ENCODE assay signal across 19 cellular contexts in the genomic region with DNA sequence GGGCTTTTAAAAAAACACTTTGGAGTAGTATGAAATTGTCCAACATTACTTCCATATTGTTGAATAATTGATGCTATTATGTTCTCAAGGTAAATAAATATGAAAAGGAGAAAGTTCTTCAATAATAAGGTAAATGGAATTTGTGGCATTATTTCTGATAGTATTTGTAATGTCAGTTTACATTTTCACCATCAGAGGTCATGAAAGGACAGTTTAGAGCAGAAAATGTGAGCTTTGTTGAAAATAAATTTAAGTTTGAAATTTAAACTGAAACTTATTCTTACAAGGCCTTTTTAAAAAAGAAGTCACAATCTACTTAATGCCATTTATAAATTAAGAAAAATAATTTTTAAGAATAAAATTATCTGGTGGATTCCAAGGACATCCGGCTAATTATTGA. TPM values are rescaled to one million over a fixed set of nuclear protein-coding genes. Genes with fewer than 3 reads are reported as not detected.
DNase-seq lines count a peak whose midpoint lies in the region; ATAC-seq, FAIRE-seq and TF ChIP-seq lines count a peak whose summit lies in the region.
"Had no signal": no experiment of that assay in that cellular context is flagged by ENCODE, and none has a peak within 500 bp of the region (broad histone marks: within the 10 kb centered on the region; RNA-seq: fewer than 3 reads in every experiment).

No MANE protein-coding gene starts in this region.

- H3K4me3 ChIP-seq in AG09309 (ENCODE audit: control insufficient read depth, low read depth, low read length) (no peak overlapping the region), K562 (no peak overlapping the region), MG63 (no peak overlapping the region)
- H3K4me3 ChIP-seq: spleen had no signal

- H2BK120ac ChIP-seq in H9 (ENCODE audit: low read depth, low read length, poor library complexity, severe bottlenecking): no peak overlapping the region

- TF ChIP-seq EP300 in K562 (IDR thresholded peaks at IDR 0.05; ENCODE audit: low read length): no peak

- H3K4me1 ChIP-seq in H9 (ENCODE audit: insufficient read depth, low read length) (no peaks in the 10 kb centered on the region), K562 (replicated peaks in 1 of 2; ENCODE audit: control insufficient read depth in 2 of 2, insufficient read depth in 2 of 2, low read length in 2 of 2) (no peaks in the 10 kb centered on the region)
- H3K4me1 ChIP-seq: spleen had no signal

- H3K9me1 ChIP-seq in K562 (ENCODE audit: control insufficient read depth, insufficient read depth, low read length): no peaks in the 10 kb centered on the region

- H3K79me2 ChIP-seq in H9 (ENCODE audit: insufficient read depth, low read length): no peaks in the 10 kb centered on the region
- no peaks in the 10 kb centered on the region for H3K79me2 ChIP-seq in K562 (ENCODE audit: control insufficient read depth, insufficient read depth, low read length)

- TF ChIP-seq POLR2A in K562 (conservative IDR thresholded peaks at IDR 0.05): no peak

- H3K56ac ChIP-seq in H9 (ENCODE audit: insufficient read length, low read depth, low read length): no peak overlapping the region

- H3K27me3 ChIP-seq in H9 (ENCODE audit: insufficient read depth, low read length): no peaks in the 10 kb centered on the region
- H3K27me3 ChIP-seq in K562 (ENCODE audit: control insufficient read depth in 2 of 2, insufficient read depth in 2 of 2, low read length in 2 of 2): no peaks in the 10 kb centered on the region
- no peaks in the 10 kb centered on the region for H3K27me3 ChIP-seq in MG63
- H3K27me3 ChIP-seq: spleen had no signal

- H3K9me3 Mint-ChIP-seq in H9 (peaks cover 0 to 2% of the 10 kb centered on the region in 2 experiments; a peak in 2 of 5 replicates), mesothelial cell of epicardium (no peaks in the 10 kb centered on the region)
- H3K9me3 Mint-ChIP-seq: activated naive CD8-positive, alpha-beta T cell treated with anti-CD3 and anti-CD28 coated beads, Interleukin-2, amount 50 U/mL, for 24 hours; natural killer cell treated with Interleukin-12 subunit alpha and Interleukin-12 subunit beta and Interleukin-15 and Interleukin-18, amount 100 ng/mL, for 72 hours had no signal

- ATAC-seq in K562 (no peak), GM18520 (IDR thresholded peaks at IDR 0.05; ENCODE audit: unreplicated experiment) (no peak)
- ATAC-seq: activated CD4-positive, CD25-positive, alpha-beta regulatory T cell treated with anti-CD3 and anti-CD28 coated beads, Interleukin-2, amount 50 U/mL, for 24 hours; activated naive CD8-positive, alpha-beta T cell treated with anti-CD3 and anti-CD28 coated beads, Interleukin-2, amount 50 U/mL, for 24 hours; natural killer cell treated with Interleukin-12 subunit alpha and Interleukin-12 subunit beta and Interleukin-15 and Interleukin-18, amount 100 ng/mL, for 72 hours; Panc1 had no signal

- no peak overlapping the region for H2AK5ac ChIP-seq in H9 (ENCODE audit: insufficient read length, low read length)

- H3K4me1 Mint-ChIP-seq in H9 (no peaks in the 10 kb centered on the region), mesothelial cell of epicardium (no peaks in the 10 kb centered on the region)
- H3K4me1 Mint-ChIP-seq: activated naive CD8-positive, alpha-beta T cell treated with anti-CD3 and anti-CD28 coated beads, Interleukin-2, amount 50 U/mL, for 24 hours had no signal

- no peaks in the 10 kb centered on the region for H3K36me3 Mint-ChIP-seq in H9 (ENCODE audit: insufficient read depth in 1 of 3, low read depth in 3 of 3)
- H3K36me3 Mint-ChIP-seq in mesothelial cell of epicardium: no peaks in the 10 kb centered on the region
- H3K36me3 Mint-ChIP-seq: natural killer cell treated with Interleukin-12 subunit alpha and Interleukin-12 subunit beta and Interleukin-15 and Interleukin-18, amount 100 ng/mL, for 72 hours had no signal

- CTCF ChIA-PET in K562 (lab: Yijun Ruan, JAX; ENCODE audit: low intra/inter-chr PET ratio): no interaction called here

- POLR2A ChIA-PET in K562 (lab: Yijun Ruan, JAX): no interaction called here

- in situ Hi-C loops in K562 (cut with MboI): no loop called here

- BruUV-seq in K562 (replicated peaks; lab: Mats Ljungman, UMichigan): no TSS peak

- no peak overlapping the region for H3K14ac ChIP-seq in H9 (ENCODE audit: insufficient read depth, low read length)

- H3K4me3 Mint-ChIP-seq in H9 (no peak overlapping the region), mesothelial cell of epicardium (no peak overlapping the region)
- H3K4me3 Mint-ChIP-seq: activated naive CD8-positive, alpha-beta T cell treated with anti-CD3 and anti-CD28 coated beads, Interleukin-2, amount 50 U/mL, for 24 hours; natural killer cell treated with Interleukin-12 subunit alpha and Interleukin-12 subunit beta and Interleukin-15 and Interleukin-18, amount 100 ng/mL, for 72 hours had no signal

- H2BK12ac ChIP-seq in H9 (ENCODE audit: insufficient read length, low read depth, low read length): no peak overlapping the region

- TF ChIP-seq RAD21 in K562 (CRISPR knock-in tag; conservative IDR thresholded peaks at IDR 0.05 in 1 of 2, IDR thresholded peaks at IDR 0.05 in 1 of 2): peak; percentile 8 to 61; a peak in 2 of 4 replicates

- H3K36me3 ChIP-seq in K562 (ENCODE audit: control insufficient read depth, insufficient read depth, low read length) (no peaks in the 10 kb centered on the region), MG63 (no peaks in the 10 kb centered on the region)
- H3K36me3 ChIP-seq: spleen had no signal

- H3K9me3 ChIP-seq in H9 (ENCODE audit: control insufficient read depth, low read depth, low read length): no peaks in the 10 kb centered on the region
- no peaks in the 10 kb centered on the region for H3K9me3 ChIP-seq in K562 (replicated peaks; ENCODE audit: control insufficient read depth, insufficient read depth, low read depth, low read length)
- no peaks in the 10 kb centered on the region for H3K9me3 ChIP-seq in MG63
- H3K9me3 ChIP-seq: spleen had no signal

- no peak overlapping the region for H2BK20ac ChIP-seq in H9 (ENCODE audit: low read depth, low read length, poor library complexity, severe bottlenecking)

- H2BK15ac ChIP-seq in H9 (ENCODE audit: low read depth, low read length): no peak overlapping the region

- H4K8ac ChIP-seq in H9 (replicated peaks; ENCODE audit: insufficient read length, low read depth, low read length): no peak overlapping the region

- no peak overlapping the region for H2AFZ ChIP-seq in H9 (ENCODE audit: low read length)
- no peak overlapping the region for H2AFZ ChIP-seq in K562 (ENCODE audit: low read depth, low read length)

- no peak overlapping the region for H3K4me2 ChIP-seq in H9 (ENCODE audit: insufficient read depth, insufficient read length, low read length)
- no peak overlapping the region for H3K4me2 ChIP-seq in K562 (ENCODE audit: insufficient read depth, low read length)

- no peak overlapping the region for H3K9ac ChIP-seq in H9 (ENCODE audit: extremely low read depth, insufficient read length, low read length)
- no peak overlapping the region for H3K9ac ChIP-seq in K562 (ENCODE audit: insufficient read depth in 1 of 2, low read depth in 2 of 2, low read length in 2 of 2)

- H3K23ac ChIP-seq in H9 (ENCODE audit: insufficient read length, low read depth, low read length): no peak overlapping the region

- TF ChIP-seq CTCF in AG09309 (IDR thresholded peaks at IDR 0.05; ENCODE audit: control insufficient read depth, insufficient read depth, low read depth, low read length, missing control alignments) (peak; percentile 20), H9 (conservative IDR thresholded peaks at IDR 0.05) (peak; percentile 36; the same call in 1 of the 3 replicates), K562 (IDR thresholded peaks at IDR 0.05 in 2 of 3, conservative IDR thresholded peaks at IDR 0.05 in 1 of 3; ENCODE audit: insufficient read depth in 2 of 3, low read depth in 1 of 3, low read length in 3 of 3) (peak in 2 of 3 experiments; percentile 9 to 48; a peak in 3 of 6 replicates), mesothelial cell of epicardium (IDR thresholded peaks at IDR 0.05; ENCODE audit: unreplicated experiment) (peak; percentile 34)

- H3K27ac Mint-ChIP-seq in H9 (no peak overlapping the region), mesothelial cell of epicardium (no peak overlapping the region)
- H3K27ac Mint-ChIP-seq: activated naive CD8-positive, alpha-beta T cell treated with anti-CD3 and anti-CD28 coated beads, Interleukin-2, amount 50 U/mL, for 24 hours; natural killer cell treated with Interleukin-12 subunit alpha and Interleukin-12 subunit beta and Interleukin-15 and Interleukin-18, amount 100 ng/mL, for 72 hours had no signal

- H3K23me2 ChIP-seq in H9 (ENCODE audit: insufficient read length, low read depth, low read length, poor library complexity, severe bottlenecking): no peaks in the 10 kb centered on the region

- FAIRE-seq in K562 (lab: Jason Lieb, UNC): no peak

- no CpG with 5 or more reads among the region's 1 CpG for WGBS in H9 (ENCODE audit: extremely low coverage, insufficient read length, low lambda C conversion rate)
- WGBS in K562 (ENCODE audit: insufficient coverage, low coverage, missing lambda C conversion rate): 83% methylated on average over 1 of the region's 1 CpG

- H3K27me3 Mint-ChIP-seq in H9 (ENCODE audit: low read depth) (peaks cover 3% of the 10 kb centered on the region), mesothelial cell of epicardium (ENCODE audit: low read depth) (peaks cover 16% of the 10 kb centered on the region)

- H3K27ac ChIP-seq in H9 (ENCODE audit: insufficient read length, low read depth, low read length) (no peak overlapping the region), K562 (ENCODE audit: extremely low read depth, low read depth, low read length) (no peak overlapping the region)
- H3K27ac ChIP-seq: spleen had no signal

- H4K20me1 ChIP-seq in H9 (ENCODE audit: control insufficient read depth, insufficient read depth, insufficient read length) (no peaks in the 10 kb centered on the region), K562 (replicated peaks; ENCODE audit: control insufficient read depth, insufficient read depth, low read length) (no peaks in the 10 kb centered on the region)

- no peak overlapping the region for H4K5ac ChIP-seq in H9 (ENCODE audit: insufficient read length, low read depth, low read length)

- no peak overlapping the region for H2BK5ac ChIP-seq in H9 (ENCODE audit: insufficient read length, low read length)

- intact Hi-C loops in K562 (cut with micrococcal nuclease): no loop called here

- H4K91ac ChIP-seq in H9 (ENCODE audit: insufficient read length, low read depth, low read length): no peak overlapping the region

- no peak overlapping the region for H3K4ac ChIP-seq in H9 (ENCODE audit: low read depth, low read length)

- DNase-seq in AG09309 (ENCODE audit: low read depth): no peak
- DNase-seq in H9: no peak
- DNase-seq in K562 (ENCODE audit: extremely low read depth in 1 of 4, low spot score in 3 of 4): no peak
- no peak for DNase-seq in mesothelial cell of epicardium (ENCODE audit: low spot score in 2 of 2, unreplicated experiment in 2 of 2)
- no peak for DNase-seq in HuH-7.5 (ENCODE audit: low spot score)
- no peak for DNase-seq in NCI-H748 (lab: John Stamatoyannopoulos, UW; ENCODE audit: unreplicated experiment)
- no peak for DNase-seq in MG63
- DNase-seq: activated naive CD8-positive, alpha-beta T cell treated with anti-CD3 and anti-CD28 coated beads, Interleukin-2, amount 50 U/mL, for 24 hours; DMS153; islet precursor cell; MV-4-11; NCI-H2107; NCI-H524 treated with DMSO at 0.1 percent for 48 hours; spleen; T1000 had no signal

- no peak overlapping the region for H3T11ph ChIP-seq in H9 (ENCODE audit: low read length)

- H3K79me1 ChIP-seq in H9 (ENCODE audit: insufficient read depth, low read depth, low read length, poor library complexity, severe bottlenecking): no peaks in the 10 kb centered on the region

- H3K18ac ChIP-seq in H9 (ENCODE audit: insufficient read length, low read depth, low read length): no peak overlapping the region

RNA-seq across cellular contexts. Expression of a gene that starts 15.8 kb away (rescaled TPM):
- total RNA-seq in H9 (2021): 11.4 and 11.5 TPM in 2 replicates
- total RNA-seq in K562 (2011; cell fraction: chromatin; rRNA removed; ENCODE audit: low replicate concordance): 3.3 and 28.6 TPM in 2 replicates
- total RNA-seq in K562 (2011; cell fraction: nucleolus; rRNA removed): 1.0 and 1.8 TPM in 2 replicates
- total RNA-seq in K562 (2011; cell fraction: nucleoplasm; rRNA removed): 3.1 and 4.3 TPM in 2 replicates
- 3.6 and 6.7 TPM in 2 replicates for total RNA-seq in K562 (2014; rRNA removed)
- total RNA-seq in K562 (2014; rRNA removed; fragmentation: Illumina TruSeq; extraction: Trizol): 8.6 and 9.0 TPM in 2 replicates
- total RNA-seq in K562 (2015; rRNA removed; fragmentation: Illumina TruSeq; extraction: Trizol): 8.0 and 8.4 TPM in 2 replicates
- total RNA-seq in K562 (2021): 5.0 and 6.4 TPM in 2 replicates
- polyA plus RNA-seq in K562 (2011; rRNA removed): 4.0 and 6.7 TPM in 2 replicates
- polyA plus RNA-seq in K562 (2011; cell fraction: cytosol; rRNA removed): 0.28 and 0.94 TPM in 2 replicates
- polyA plus RNA-seq in K562 (2011; cell fraction: nucleus; rRNA removed): 2.7 and 3.3 TPM in 2 replicates
- polyA plus RNA-seq in K562 (2012): 3.7 and 4.1 TPM in 2 replicates
- polyA plus RNA-seq in K562 (2014; fragmentation: Illumina TruSeq; extraction: Trizol): 5.5 and 7.0 TPM in 2 replicates
- 1 to 10 TPM; 3.9 to 4.3 TPM for polyA plus RNA-seq in K562 (2014; fragmentation: Nextera tagmentation; extraction: Ambion mirVana)
- polyA plus RNA-seq in K562 (2014; rRNA removed): 3.7 and 6.4 TPM in 2 replicates
- 13.8 and 15.1 TPM in 2 replicates for polyA minus RNA-seq in K562 (2011; rRNA and poly(A)+ RNA removed)
- polyA minus RNA-seq in K562 (2011; cell fraction: cytosol; rRNA and poly(A)+ RNA removed): 1.5 and 4.7 TPM in 2 replicates
- 8.3 and 11.3 TPM in 2 replicates for polyA minus RNA-seq in K562 (2011; cell fraction: nucleus; rRNA and poly(A)+ RNA removed)
- total RNA-seq in mesothelial cell of epicardium: 14.9 to 15.7 TPM (median 15.0 TPM) in 3 replicates
- total RNA-seq in MG63 (2014; rRNA removed; shearing (Covaris generic); ENCODE audit: low replicate concordance): 3.9 and 4.2 TPM in 2 replicates
